In genomic region chr11:107683807-107684206, GRCh38 we compare ENCODE assay signal across 13 cellular contexts. TPM values are rescaled to one million over a fixed set of nuclear protein-coding genes. Genes with fewer than 3 reads are reported as not detected.
DNase-seq lines count a peak whose midpoint lies in the region; ATAC-seq, FAIRE-seq and TF ChIP-seq lines count a peak whose summit lies in the region.
"Had no signal": no experiment of that assay in that cellular context is flagged by ENCODE, and none has a peak within 500 bp of the region (broad histone marks: within the 10 kb centered on the region; RNA-seq: fewer than 3 reads in every experiment).

No MANE protein-coding gene starts in this region.

- no peaks in the 10 kb centered on the region for H3F3A ChIP-seq in DOHH2 (ENCODE audit: control insufficient read depth, insufficient read depth)
- no peaks in the 10 kb centered on the region for H3F3A ChIP-seq in neural cell (ENCODE audit: insufficient read depth, low read length, poor library complexity, severe bottlenecking)

- no peak overlapping the region for H3K4me3 ChIP-seq in DOHH2 (ENCODE audit: low read length)
- no peak overlapping the region for H3K4me3 ChIP-seq in GM12878
- H3K4me3 ChIP-seq in neural cell (ENCODE audit: low read length), result no peak overlapping the region
- H3K4me3 ChIP-seq: dorsolateral prefrontal cortex had no signal

- peak; percentile 30 for DNase-seq in HT1080 (ENCODE audit: low read depth)
- no peak for DNase-seq in GM12878 (ENCODE audit: low read depth, low spot score)
- no peak for DNase-seq in head of caudate nucleus
- DNase-seq: activated T-cell treated with anti-CD3 and anti-CD28 coated beads, Interleukin-2, amount 50 U/mL, for 72 hours; dorsolateral prefrontal cortex; retina had no signal

- no peak for TF ChIP-seq RAD21 in GM12878 (IDR thresholded peaks at IDR 0.05; ENCODE audit: insufficient read depth, low read depth, low read length)
- TF ChIP-seq RAD21 in neural cell (conservative IDR thresholded peaks at IDR 0.05), result no peak

- peak; percentile 36 for TF ChIP-seq CTCF in DOHH2 (IDR thresholded peaks at IDR 0.05; ENCODE audit: low read depth, low read length, poor library complexity, severe bottlenecking)
- peak in 2 of 3 experiments; percentile 41 to 42; a peak in 3 of 6 replicates for TF ChIP-seq CTCF in GM12878 (IDR thresholded peaks at IDR 0.05 in 2 of 3, conservative IDR thresholded peaks at IDR 0.05 in 1 of 3; ENCODE audit: control insufficient read depth in 2 of 3, extremely low read depth in 1 of 3, insufficient read depth in 1 of 3, low read depth in 3 of 3, low read length in 3 of 3)
- peak; percentile 38 for TF ChIP-seq CTCF in neural cell (IDR thresholded peaks at IDR 0.05; ENCODE audit: poor library complexity, severe bottlenecking)

- no peaks in the 10 kb centered on the region for H3K4me1 ChIP-seq in DOHH2 (ENCODE audit: control insufficient read depth, low read length)
- H3K4me1 ChIP-seq in GM12878 (ENCODE audit: control insufficient read depth, insufficient read depth, low read length), result peaks cover 5% of the 10 kb centered on the region; the same call in 1 of the 2 replicates

- no peak for TF ChIP-seq POLR2A in GM12878 (IDR thresholded peaks at IDR 0.05; ENCODE audit: low read depth, low read length)

- H3K27ac ChIP-seq in DOHH2 (ENCODE audit: low read depth, low read length), result no peak overlapping the region
- H3K27ac ChIP-seq in GM12878 (ENCODE audit: control insufficient read depth, insufficient read depth), result no peak overlapping the region
- no peak overlapping the region for H3K27ac ChIP-seq in neural cell (ENCODE audit: low read length)
- H3K27ac ChIP-seq: dorsolateral prefrontal cortex had no signal

- intact Hi-C loops in GM12878 (cut with micrococcal nuclease; ENCODE audit: unreplicated experiment) (no loop called here), head of caudate nucleus (cut with DNase I) (no loop called here)

- H3K9ac ChIP-seq in GM12878 (ENCODE audit: control insufficient read depth, insufficient read depth, low read length) (no peak overlapping the region), neural cell (ENCODE audit: low read length) (no peak overlapping the region)

- H3K9me3 ChIP-seq in DOHH2 (ENCODE audit: control insufficient read depth, insufficient read depth, low read length), result no peaks in the 10 kb centered on the region
- no peaks in the 10 kb centered on the region for H3K9me3 ChIP-seq in GM12878 (replicated peaks; ENCODE audit: control insufficient read depth, insufficient read depth, low read length)
- H3K9me3 ChIP-seq in neural cell (ENCODE audit: low read length), result no peaks in the 10 kb centered on the region

- no peak for FAIRE-seq in GM12878 (lab: Jason Lieb, UNC)
- FAIRE-seq: islet of Langerhans had no signal

- SMC1A ChIA-PET in GM12878 (lab: Charles Lee; ENCODE audit: uncharacterized antibody, unreplicated experiment), result interaction anchor here (0.9 to 11.6 kb wide), 15 partner anchors 8 to 134 kb away, joined by 3 to 249 read pairs (median 4); partner anchors contain the start of gene ALKBH8

- POLR2A ChIA-PET in GM12878 (lab: Charles Lee), result interaction anchor here (0.6 to 1.5 kb wide), 3 partner anchors 10 to 113 kb away, joined by 3 to 6 read pairs (median 4); no protein-coding TSS in a partner anchor

- in situ Hi-C loops in GM12878 (cut with MboI), result loop anchor here (5.0 kb wide), 1 partner anchor 107 kb away; no protein-coding TSS in a partner anchor

- no peaks in the 10 kb centered on the region for H4K20me1 ChIP-seq in DOHH2 (ENCODE audit: control insufficient read depth, insufficient read depth, low read depth, low read length)
- H4K20me1 ChIP-seq in GM12878 (ENCODE audit: control insufficient read depth, insufficient read depth), result no peaks in the 10 kb centered on the region
- H4K20me1 ChIP-seq in neural cell (ENCODE audit: insufficient read depth), result no peaks in the 10 kb centered on the region

- RAD21 ChIA-PET in GM12878 (lab: Charles Lee; ENCODE audit: unreplicated experiment), result interaction anchor here (1.3 to 2.4 kb wide), 4 partner anchors 11 to 88 kb away, joined by 6 to 11 read pairs (median 6); no protein-coding TSS in a partner anchor

- BruUV-seq in GM12878 (replicated peaks; lab: Mats Ljungman, UMichigan), result no TSS peak

- ATAC-seq in GM12878 (no peak), GM18873 (IDR thresholded peaks at IDR 0.05; ENCODE audit: low FRiP score, unreplicated experiment) (no peak), GM21576 (IDR thresholded peaks at IDR 0.05; ENCODE audit: unreplicated experiment) (no peak), HG02759 (IDR thresholded peaks at IDR 0.05; ENCODE audit: unreplicated experiment) (no peak)
- ATAC-seq: activated T-cell treated with anti-CD3 and anti-CD28 coated beads, Interleukin-2, amount 50 U/mL, for 72 hours had no signal

- H2AFZ ChIP-seq in GM12878 (ENCODE audit: control insufficient read depth, low read depth, low read length), result no peak overlapping the region
- H2AFZ ChIP-seq in neural cell (ENCODE audit: low read depth, low read length), result no peak overlapping the region

- H3K79me2 ChIP-seq in DOHH2 (ENCODE audit: control insufficient read depth, low read length) (no peaks in the 10 kb centered on the region), GM12878 (ENCODE audit: control insufficient read depth, insufficient read depth, low read length) (no peaks in the 10 kb centered on the region), neural cell (replicated peaks; ENCODE audit: insufficient read depth, low read length) (no peaks in the 10 kb centered on the region)

- no peak overlapping the region for H3K4me2 ChIP-seq in DOHH2 (ENCODE audit: low read length)
- no peak overlapping the region for H3K4me2 ChIP-seq in GM12878 (ENCODE audit: control insufficient read depth, insufficient read depth)
- no peak overlapping the region for H3K4me2 ChIP-seq in neural cell (ENCODE audit: low read length)

- no peaks in the 10 kb centered on the region for H3K27me3 ChIP-seq in DOHH2 (ENCODE audit: control insufficient read depth, low read length)
- H3K27me3 ChIP-seq in GM12878 (replicated peaks in 1 of 2; ENCODE audit: control insufficient read depth in 2 of 2, insufficient read depth in 2 of 2, low read length in 1 of 2), result no peaks in the 10 kb centered on the region
- H3K27me3 ChIP-seq in neural cell (ENCODE audit: insufficient read depth, low read depth, low read length), result no peaks in the 10 kb centered on the region

- TF ChIP-seq EP300 in GM12878 (IDR thresholded peaks at IDR 0.05; ENCODE audit: borderline replicate concordance in 1 of 2, control insufficient read depth in 1 of 2, low read depth in 2 of 2, low read length in 2 of 2), result no peak
- no peak for TF ChIP-seq EP300 in neural cell (conservative IDR thresholded peaks at IDR 0.05; ENCODE audit: poor library complexity, severe bottlenecking)

- CTCF ChIA-PET in GM12878 (lab: Yijun Ruan, JAX), result interaction anchor here (0.8 to 4.8 kb wide), 10 partner anchors 11 to 233 kb away, joined by 3 to 40 read pairs (median 5); partner anchors contain the start of gene ALKBH8

- no peaks in the 10 kb centered on the region for H3K9me2 ChIP-seq in DOHH2 (replicated peaks; ENCODE audit: control insufficient read depth, low read length)
- no peaks in the 10 kb centered on the region for H3K9me2 ChIP-seq in neural cell (ENCODE audit: insufficient read depth, low read length)

- H3K36me3 ChIP-seq in DOHH2 (ENCODE audit: control insufficient read depth, low read length), result no peaks in the 10 kb centered on the region
- H3K36me3 ChIP-seq in GM12878 (ENCODE audit: control insufficient read depth in 2 of 2, insufficient read depth in 2 of 2, low read length in 1 of 2), result no peaks in the 10 kb centered on the region
- H3K36me3 ChIP-seq in neural cell (ENCODE audit: insufficient read depth, low read length), result no peaks in the 10 kb centered on the region

- WGBS in GM12878 (ENCODE audit: insufficient coverage, insufficient replicate concordance, low lambda C conversion rate, missing lambda C conversion rate), result 62% methylated on average over 2 of the region's 2 CpGs

TF ChIP-seq in GM12878, 131 proteins besides CTCF, POLR2A, EP300 and RAD21 (continues in another document):
- TF ChIP-seq MXI1 (IDR thresholded peaks at IDR 0.05; ENCODE audit: low read depth, low read length) (no peak), MYB (IDR thresholded peaks at IDR 0.05; ENCODE audit: borderline replicate concordance, low read depth, low read length) (no peak), TCF3 (IDR thresholded peaks at IDR 0.05; ENCODE audit: borderline replicate concordance, insufficient read depth, low read depth, low read length) (no peak)

TF ChIP-seq in neural cell, 6 proteins besides CTCF, POLR2A, EP300 and RAD21 (continues in another document):
- TF ChIP-seq POLR2AphosphoS5 (IDR thresholded peaks at IDR 0.05) (no peak), TAF1 (IDR thresholded peaks at IDR 0.05; ENCODE audit: low read depth) (no peak)

RNA-seq across cellular contexts. Expression of gene SLN, which starts 28.0 kb away (rescaled TPM):
- 0.17 TPM in 1 of 2 replicates, not detected in the other for total RNA-seq in HT1080 (2014; rRNA removed; shearing (Covaris generic))
- polyA plus RNA-seq in HT1080 (2015; cell fraction: cytosol; rRNA removed), result 0.74 TPM in 1 of 2 replicates, not detected in the other
- polyA plus RNA-seq in HT1080 (2015; cell fraction: nucleus; rRNA removed), result not detected in 2 replicates
- not detected in 2 replicates for total RNA-seq in GM12878 (2013; cell fraction: nucleolus; rRNA removed)
- total RNA-seq in GM12878 (2014; rRNA removed), result not detected in 2 replicates
- not detected in 2 replicates for total RNA-seq in GM12878 (2014; rRNA removed; fragmentation: Illumina TruSeq; extraction: Trizol)
- not detected in 2 replicates for total RNA-seq in GM12878 (2021)
- polyA plus RNA-seq in GM12878 (2011; ENCODE audit: low read depth), result not detected
- polyA plus RNA-seq in GM12878 (2011; rRNA removed), result not detected in 2 replicates
- polyA plus RNA-seq in GM12878 (2011; cell fraction: cytosol; rRNA removed), result 0.09 TPM in 1 of 2 replicates, not detected in the other
- polyA plus RNA-seq in GM12878 (2011; cell fraction: nucleus; rRNA removed), result not detected in 2 replicates
- polyA plus RNA-seq in GM12878 (2012), result not detected in 2 replicates
- not detected in 2 replicates for polyA plus RNA-seq in GM12878 (2014; fragmentation: Illumina TruSeq; extraction: Trizol)
- polyA plus RNA-seq in GM12878 (2014; fragmentation: Nextera tagmentation; extraction: Ambion mirVana), result under 1 TPM in 1 of 2 experiments, not detected in 1; 0.39 TPM
- polyA plus RNA-seq in GM12878 (2014; rRNA removed), result not detected in 2 replicates
- polyA plus RNA-seq in GM12878 (2016; fragmentation: Nextera tagmentation; extraction: Ambion mirVana), result not detected
- not detected in 2 replicates for polyA minus RNA-seq in GM12878 (2011; rRNA and poly(A)+ RNA removed)
- polyA minus RNA-seq in GM12878 (2011; cell fraction: cytosol; rRNA and poly(A)+ RNA removed), result not detected in 2 replicates
- polyA minus RNA-seq in GM12878 (2011; cell fraction: nucleus; rRNA and poly(A)+ RNA removed), result not detected in 2 replicates
- not detected in 2 replicates for polyA plus RNA-seq in neural cell
- not detected in 2 replicates for polyA minus RNA-seq in neural cell
- total RNA-seq: activated T-cell treated with anti-CD3 and anti-CD28 coated beads, Interleukin-2, amount 50 U/mL, for 72 hours; T-helper 2 cell treated with Interferon-gamma antibody and Interleukin-4, amounts not matched to agents 100 ng/mL and 5 ng/mL, for 36 hours had no signal
